1 cellular context compared by ENCODE assay signal in the genomic region with DNA sequence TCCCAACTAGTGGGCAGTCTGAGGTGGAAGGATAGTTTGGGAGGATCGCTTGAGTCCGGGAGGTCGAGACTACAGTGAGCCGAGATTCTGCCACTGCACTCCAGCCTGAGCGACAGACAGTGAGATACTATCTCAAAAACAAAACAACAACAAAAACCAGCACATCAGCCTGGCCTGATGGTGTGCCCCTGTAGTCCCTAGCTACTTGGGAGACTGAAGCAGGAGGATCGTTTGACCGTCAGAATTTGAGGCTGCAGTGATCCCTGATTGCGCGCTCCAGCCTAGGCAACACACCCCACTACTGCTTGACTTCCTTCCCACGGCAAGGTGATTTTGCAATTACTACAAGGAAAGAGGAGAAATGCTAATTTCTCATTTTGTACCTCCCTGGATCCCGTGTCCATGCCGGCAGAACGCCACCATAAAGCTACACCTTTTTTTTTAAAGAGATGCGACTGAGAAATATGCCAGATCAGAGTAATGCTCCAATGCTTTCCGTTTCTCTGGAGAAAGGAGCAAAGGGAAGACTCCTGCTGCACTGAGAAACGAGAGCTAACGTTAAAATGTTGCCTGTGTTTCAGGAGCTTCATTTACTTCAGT.
TF ChIP-seq lines count a peak whose summit lies in the region.

No MANE protein-coding gene starts in this region.

TF ChIP-seq in HEK293, 187 proteins besides CTCF, POLR2A, EP300 and RAD21 (continued from another document):
- TF ChIP-seq, protein P1, sequence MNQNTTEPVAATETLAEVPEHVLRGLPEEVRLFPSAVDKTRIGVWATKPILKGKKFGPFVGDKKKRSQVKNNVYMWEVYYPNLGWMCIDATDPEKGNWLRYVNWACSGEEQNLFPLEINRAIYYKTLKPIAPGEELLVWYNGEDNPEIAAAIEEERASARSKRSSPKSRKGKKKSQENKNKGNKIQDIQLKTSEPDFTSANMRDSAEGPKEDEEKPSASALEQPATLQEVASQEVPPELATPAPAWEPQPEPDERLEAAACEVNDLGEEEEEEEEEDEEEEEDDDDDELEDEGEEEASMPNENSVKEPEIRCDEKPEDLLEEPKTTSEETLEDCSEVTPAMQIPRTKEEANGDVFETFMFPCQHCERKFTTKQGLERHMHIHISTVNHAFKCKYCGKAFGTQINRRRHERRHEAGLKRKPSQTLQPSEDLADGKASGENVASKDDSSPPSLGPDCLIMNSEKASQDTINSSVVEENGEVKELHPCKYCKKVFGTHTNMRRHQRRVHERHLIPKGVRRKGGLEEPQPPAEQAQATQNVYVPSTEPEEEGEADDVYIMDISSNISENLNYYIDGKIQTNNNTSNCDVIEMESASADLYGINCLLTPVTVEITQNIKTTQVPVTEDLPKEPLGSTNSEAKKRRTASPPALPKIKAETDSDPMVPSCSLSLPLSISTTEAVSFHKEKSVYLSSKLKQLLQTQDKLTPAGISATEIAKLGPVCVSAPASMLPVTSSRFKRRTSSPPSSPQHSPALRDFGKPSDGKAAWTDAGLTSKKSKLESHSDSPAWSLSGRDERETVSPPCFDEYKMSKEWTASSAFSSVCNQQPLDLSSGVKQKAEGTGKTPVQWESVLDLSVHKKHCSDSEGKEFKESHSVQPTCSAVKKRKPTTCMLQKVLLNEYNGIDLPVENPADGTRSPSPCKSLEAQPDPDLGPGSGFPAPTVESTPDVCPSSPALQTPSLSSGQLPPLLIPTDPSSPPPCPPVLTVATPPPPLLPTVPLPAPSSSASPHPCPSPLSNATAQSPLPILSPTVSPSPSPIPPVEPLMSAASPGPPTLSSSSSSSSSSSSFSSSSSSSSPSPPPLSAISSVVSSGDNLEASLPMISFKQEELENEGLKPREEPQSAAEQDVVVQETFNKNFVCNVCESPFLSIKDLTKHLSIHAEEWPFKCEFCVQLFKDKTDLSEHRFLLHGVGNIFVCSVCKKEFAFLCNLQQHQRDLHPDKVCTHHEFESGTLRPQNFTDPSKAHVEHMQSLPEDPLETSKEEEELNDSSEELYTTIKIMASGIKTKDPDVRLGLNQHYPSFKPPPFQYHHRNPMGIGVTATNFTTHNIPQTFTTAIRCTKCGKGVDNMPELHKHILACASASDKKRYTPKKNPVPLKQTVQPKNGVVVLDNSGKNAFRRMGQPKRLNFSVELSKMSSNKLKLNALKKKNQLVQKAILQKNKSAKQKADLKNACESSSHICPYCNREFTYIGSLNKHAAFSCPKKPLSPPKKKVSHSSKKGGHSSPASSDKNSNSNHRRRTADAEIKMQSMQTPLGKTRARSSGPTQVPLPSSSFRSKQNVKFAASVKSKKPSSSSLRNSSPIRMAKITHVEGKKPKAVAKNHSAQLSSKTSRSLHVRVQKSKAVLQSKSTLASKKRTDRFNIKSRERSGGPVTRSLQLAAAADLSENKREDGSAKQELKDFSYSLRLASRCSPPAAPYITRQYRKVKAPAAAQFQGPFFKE (tag by site-specific recombination; IDR thresholded peaks at IDR 0.05; ENCODE audit: borderline replicate concordance) = no peak
- TF ChIP-seq ZNF354C (tag by site-specific recombination; IDR thresholded peaks at IDR 0.05; ENCODE audit: borderline replicate concordance, low read depth) = no peak
- peak; percentile 30; the same call in 1 of the 2 replicates for TF ChIP-seq GLIS1 (tag by site-specific recombination; IDR thresholded peaks at IDR 0.05)
- no peak for TF ChIP-seq SCRT1 (tag by site-specific recombination; IDR thresholded peaks at IDR 0.05; ENCODE audit: borderline replicate concordance)
- TF ChIP-seq ZNF248 (tag by site-specific recombination; IDR thresholded peaks at IDR 0.05) = no peak
- TF ChIP-seq SALL2 (tag by site-specific recombination; IDR thresholded peaks at IDR 0.05; ENCODE audit: borderline replicate concordance) = no peak
- TF ChIP-seq KLF10 (tag by site-specific recombination; IDR thresholded peaks at IDR 0.05) = no peak
- TF ChIP-seq ZNF132 (tag by site-specific recombination; IDR thresholded peaks at IDR 0.05; ENCODE audit: borderline replicate concordance) = no peak
- TF ChIP-seq ZNF549 (tag by site-specific recombination; IDR thresholded peaks at IDR 0.05) = no peak
- TF ChIP-seq ZNF514 (tag by site-specific recombination; IDR thresholded peaks at IDR 0.05) = no peak
- no peak for TF ChIP-seq SETDB1 (IDR thresholded peaks at IDR 0.05; ENCODE audit: insufficient read length, low read length)
- TF ChIP-seq, protein P2, sequence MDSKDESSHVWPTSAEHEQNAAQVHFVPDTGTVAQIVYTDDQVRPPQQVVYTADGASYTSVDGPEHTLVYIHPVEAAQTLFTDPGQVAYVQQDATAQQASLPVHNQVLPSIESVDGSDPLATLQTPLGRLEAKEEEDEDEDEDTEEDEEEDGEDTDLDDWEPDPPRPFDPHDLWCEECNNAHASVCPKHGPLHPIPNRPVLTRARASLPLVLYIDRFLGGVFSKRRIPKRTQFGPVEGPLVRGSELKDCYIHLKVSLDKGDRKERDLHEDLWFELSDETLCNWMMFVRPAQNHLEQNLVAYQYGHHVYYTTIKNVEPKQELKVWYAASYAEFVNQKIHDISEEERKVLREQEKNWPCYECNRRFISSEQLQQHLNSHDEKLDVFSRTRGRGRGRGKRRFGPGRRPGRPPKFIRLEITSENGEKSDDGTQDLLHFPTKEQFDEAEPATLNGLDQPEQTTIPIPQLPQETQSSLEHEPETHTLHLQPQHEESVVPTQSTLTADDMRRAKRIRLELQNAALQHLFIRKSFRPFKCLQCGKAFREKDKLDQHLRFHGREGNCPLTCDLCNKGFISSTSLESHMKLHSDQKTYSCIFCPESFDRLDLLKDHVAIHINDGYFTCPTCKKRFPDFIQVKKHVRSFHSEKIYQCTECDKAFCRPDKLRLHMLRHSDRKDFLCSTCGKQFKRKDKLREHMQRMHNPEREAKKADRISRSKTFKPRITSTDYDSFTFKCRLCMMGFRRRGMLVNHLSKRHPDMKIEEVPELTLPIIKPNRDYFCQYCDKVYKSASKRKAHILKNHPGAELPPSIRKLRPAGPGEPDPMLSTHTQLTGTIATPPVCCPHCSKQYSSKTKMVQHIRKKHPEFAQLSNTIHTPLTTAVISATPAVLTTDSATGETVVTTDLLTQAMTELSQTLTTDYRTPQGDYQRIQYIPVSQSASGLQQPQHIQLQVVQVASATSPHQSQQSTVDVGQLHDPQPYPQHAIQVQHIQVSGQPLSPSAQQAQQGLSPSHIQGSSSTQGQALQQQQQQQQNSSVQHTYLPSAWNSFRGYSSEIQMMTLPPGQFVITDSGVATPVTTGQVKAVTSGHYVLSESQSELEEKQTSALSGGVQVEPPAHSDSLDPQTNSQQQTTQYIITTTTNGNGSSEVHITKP (tag by site-specific recombination; IDR thresholded peaks at IDR 0.05) = peak; percentile 37
- TF ChIP-seq ZNF571 (tag by site-specific recombination; IDR thresholded peaks at IDR 0.05) = no peak
- TF ChIP-seq, protein P3, sequence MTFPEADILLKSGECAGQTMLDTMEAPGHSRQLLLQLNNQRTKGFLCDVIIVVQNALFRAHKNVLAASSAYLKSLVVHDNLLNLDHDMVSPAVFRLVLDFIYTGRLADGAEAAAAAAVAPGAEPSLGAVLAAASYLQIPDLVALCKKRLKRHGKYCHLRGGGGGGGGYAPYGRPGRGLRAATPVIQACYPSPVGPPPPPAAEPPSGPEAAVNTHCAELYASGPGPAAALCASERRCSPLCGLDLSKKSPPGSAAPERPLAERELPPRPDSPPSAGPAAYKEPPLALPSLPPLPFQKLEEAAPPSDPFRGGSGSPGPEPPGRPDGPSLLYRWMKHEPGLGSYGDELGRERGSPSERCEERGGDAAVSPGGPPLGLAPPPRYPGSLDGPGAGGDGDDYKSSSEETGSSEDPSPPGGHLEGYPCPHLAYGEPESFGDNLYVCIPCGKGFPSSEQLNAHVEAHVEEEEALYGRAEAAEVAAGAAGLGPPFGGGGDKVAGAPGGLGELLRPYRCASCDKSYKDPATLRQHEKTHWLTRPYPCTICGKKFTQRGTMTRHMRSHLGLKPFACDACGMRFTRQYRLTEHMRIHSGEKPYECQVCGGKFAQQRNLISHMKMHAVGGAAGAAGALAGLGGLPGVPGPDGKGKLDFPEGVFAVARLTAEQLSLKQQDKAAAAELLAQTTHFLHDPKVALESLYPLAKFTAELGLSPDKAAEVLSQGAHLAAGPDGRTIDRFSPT (tag by site-specific recombination; IDR thresholded peaks at IDR 0.05) = no peak
- 0 out of 2 replicates have a peak, but pooled peaks have one; percentile 68 for TF ChIP-seq ZNF600 (tag by site-specific recombination; IDR thresholded peaks at IDR 0.05)
- no peak for TF ChIP-seq ZNF19 (tag by site-specific recombination; IDR thresholded peaks at IDR 0.05; ENCODE audit: low read depth)
- TF ChIP-seq OSR2 (tag by site-specific recombination; IDR thresholded peaks at IDR 0.05) = no peak
- no peak for TF ChIP-seq ZNF654 (tag by site-specific recombination; IDR thresholded peaks at IDR 0.05; ENCODE audit: low read depth)
- no peak for TF ChIP-seq ZNF311 (tag by site-specific recombination; IDR thresholded peaks at IDR 0.05; ENCODE audit: borderline replicate concordance)
- TF ChIP-seq ZNF169 (tag by site-specific recombination; IDR thresholded peaks at IDR 0.05) = no peak
- no peak for TF ChIP-seq ZNF37A (tag by site-specific recombination; IDR thresholded peaks at IDR 0.05)
- TF ChIP-seq REPIN1 (tag by site-specific recombination; IDR thresholded peaks at IDR 0.05; ENCODE audit: low read depth) = no peak
- TF ChIP-seq, protein P4, sequence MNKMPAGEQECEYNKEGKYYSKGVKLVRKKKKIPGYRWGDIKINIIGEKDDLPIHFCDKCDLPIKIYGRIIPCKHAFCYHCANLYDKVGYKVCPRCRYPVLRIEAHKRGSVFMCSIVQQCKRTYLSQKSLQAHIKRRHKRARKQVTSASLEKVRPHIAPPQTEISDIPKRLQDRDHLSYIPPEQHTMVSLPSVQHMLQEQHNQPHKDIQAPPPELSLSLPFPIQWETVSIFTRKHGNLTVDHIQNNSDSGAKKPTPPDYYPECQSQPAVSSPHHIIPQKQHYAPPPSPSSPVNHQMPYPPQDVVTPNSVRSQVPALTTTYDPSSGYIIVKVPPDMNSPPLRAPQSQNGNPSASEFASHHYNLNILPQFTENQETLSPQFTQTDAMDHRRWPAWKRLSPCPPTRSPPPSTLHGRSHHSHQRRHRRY (tag by site-specific recombination; IDR thresholded peaks at IDR 0.05) = no peak
- no peak for TF ChIP-seq ZNF214 (tag by site-specific recombination; IDR thresholded peaks at IDR 0.05; ENCODE audit: borderline replicate concordance)
- TF ChIP-seq PRDM1 (tag by site-specific recombination; IDR thresholded peaks at IDR 0.05) = peak; percentile 49; the same call in 1 of the 2 replicates
- TF ChIP-seq, protein P5, sequence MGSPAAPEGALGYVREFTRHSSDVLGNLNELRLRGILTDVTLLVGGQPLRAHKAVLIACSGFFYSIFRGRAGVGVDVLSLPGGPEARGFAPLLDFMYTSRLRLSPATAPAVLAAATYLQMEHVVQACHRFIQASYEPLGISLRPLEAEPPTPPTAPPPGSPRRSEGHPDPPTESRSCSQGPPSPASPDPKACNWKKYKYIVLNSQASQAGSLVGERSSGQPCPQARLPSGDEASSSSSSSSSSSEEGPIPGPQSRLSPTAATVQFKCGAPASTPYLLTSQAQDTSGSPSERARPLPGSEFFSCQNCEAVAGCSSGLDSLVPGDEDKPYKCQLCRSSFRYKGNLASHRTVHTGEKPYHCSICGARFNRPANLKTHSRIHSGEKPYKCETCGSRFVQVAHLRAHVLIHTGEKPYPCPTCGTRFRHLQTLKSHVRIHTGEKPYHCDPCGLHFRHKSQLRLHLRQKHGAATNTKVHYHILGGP (tag by site-specific recombination; IDR thresholded peaks at IDR 0.05) = no peak
- no peak for TF ChIP-seq ZNF24 (tag by site-specific recombination; IDR thresholded peaks at IDR 0.05)
- TF ChIP-seq ZNF274 (IDR thresholded peaks at IDR 0.05; ENCODE audit: low read length) = no peak
- TF ChIP-seq ZNF274 (tag by site-specific recombination; IDR thresholded peaks at IDR 0.05; ENCODE audit: borderline replicate concordance) = no peak
- TF ChIP-seq ZNF175 (tag by site-specific recombination; IDR thresholded peaks at IDR 0.05) = no peak
